Comparison of ENCODE assay signal across 26 cellular contexts in the genomic region with DNA sequence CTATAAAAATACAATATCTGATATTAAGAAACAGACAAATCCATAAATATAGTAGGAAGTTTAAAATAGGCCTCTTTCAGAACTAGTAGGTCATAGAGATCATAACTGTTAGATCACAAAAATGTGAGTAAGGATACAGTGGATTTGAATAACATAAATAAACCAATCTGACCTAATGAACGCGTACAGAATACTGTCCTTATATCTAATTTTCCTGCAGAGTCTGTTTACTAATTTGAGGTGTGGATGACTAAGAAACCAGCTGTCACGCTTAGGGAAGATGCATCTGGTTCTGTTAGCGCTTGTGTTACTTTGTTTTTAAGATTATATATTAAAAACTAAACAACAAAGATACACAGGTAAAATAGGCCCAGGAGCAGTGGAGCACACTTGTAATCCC. TPM values are rescaled to one million over a fixed set of nuclear protein-coding genes. Genes with fewer than 3 reads are reported as not detected.
A peak's percentile ranks its signal among the peaks of the same experiment; 100 is the strongest.
DNase-seq lines count a peak whose midpoint lies in the region; ATAC-seq, FAIRE-seq and TF ChIP-seq lines count a peak whose summit lies in the region.
"Had no signal": no experiment of that assay in that cellular context is flagged by ENCODE, and none has a peak within 500 bp of the region (broad histone marks: within the 10 kb centered on the region; RNA-seq: fewer than 3 reads in every experiment).

No MANE protein-coding gene starts in this region.

- POLR2A ChIA-PET in Panc1 (lab: Charles Lee): interaction anchor here (0.6 kb wide), 1 partner anchor 1329 kb away, joined by 8 read pairs; no protein-coding TSS in a partner anchor

- FAIRE-seq in D721Med (lab: Jason Lieb, UNC) (peak; percentile 83), islet of Langerhans (lab: Jason Lieb, UNC) (peak; percentile 41)
- FAIRE-seq: GM12892, H54 had no signal

- TSS peak; percentile 18 for BruUV-seq in Panc1 (replicated peaks; lab: Mats Ljungman, UMichigan)

- H3K4me1 ChIP-seq in Panc1 (ENCODE audit: control insufficient read depth, insufficient read depth, low read length): no peaks in the 10 kb centered on the region; the same call in 1 of the 2 replicates
- H3K4me1 ChIP-seq: BE2C, Peyer's patch had no signal

- no peaks in the 10 kb centered on the region for H3K27me3 ChIP-seq in Panc1 (ENCODE audit: control insufficient read depth, insufficient read depth, low read length)
- H3K27me3 ChIP-seq: BE2C, Peyer's patch had no signal

- no peak for ATAC-seq in Panc1
- ATAC-seq in GM21526 (IDR thresholded peaks at IDR 0.05; ENCODE audit: low FRiP score, unreplicated experiment): no peak

- DNase-seq in D721Med (ENCODE audit: insufficient read length, low spot score): no peak
- DNase-seq in DMS 273 treated with DMSO at 0.1 percent for 48 hours (lab: John Stamatoyannopoulos, UW): peak; percentile 20
- no peak for DNase-seq in Panc1 (ENCODE audit: low read depth, low spot score)
- no peak for DNase-seq in NOMO-1 treated with DMSO at 0.1 percent for 48 hours (lab: John Stamatoyannopoulos, UW; ENCODE audit: unreplicated experiment)
- DNase-seq in Ammon's horn (ENCODE audit: low spot score): no peak
- DNase-seq: BE2C, Calu3, DMS79, EL, GF-D8, NCI-H1048, NCI-H1417 treated with DMSO at 0.1 percent for 48 hours, NCI-H187 treated with DMSO at 0.1 percent for 48 hours, NCI-H446, NCI-H524 treated with DMSO at 0.1 percent for 48 hours, Peyer's patch, SIG-M5 had no signal

- H3K27ac ChIP-seq in Panc1 (ENCODE audit: low read length): no peak overlapping the region
- H3K27ac ChIP-seq: HL-60, Peyer's patch, SK-N-MC had no signal

- intact Hi-C loops in Panc1 (cut with micrococcal nuclease; ENCODE audit: unreplicated experiment): no loop called here

- in situ Hi-C loops in Panc1 (cut with HindIII; ENCODE audit: low pct_unique_long_range_greater_than_20kb, low sequenced_read_pairs): no loop called here

- CTCF ChIA-PET in Panc1 (lab: Charles Lee): interaction anchor here (0.6 kb wide), 1 partner anchor 279 kb away, joined by 5 read pairs; no protein-coding TSS in a partner anchor

- no peaks in the 10 kb centered on the region for H3K36me3 ChIP-seq in Panc1 (ENCODE audit: control insufficient read depth, insufficient read depth, low read length)
- H3K36me3 ChIP-seq: BE2C had no signal

- TF ChIP-seq CTCF in D721Med (IDR thresholded peaks at IDR 0.05; ENCODE audit: insufficient read depth, missing control alignments): no peak
- no peak for TF ChIP-seq CTCF in Panc1 (IDR thresholded peaks at IDR 0.05)

- H3K9me3 ChIP-seq in Panc1 (ENCODE audit: control insufficient read depth, insufficient read depth, low read depth, low read length): no peaks in the 10 kb centered on the region
- H3K9me3 ChIP-seq: BE2C, Peyer's patch had no signal

- H3K4me3 ChIP-seq in Panc1 (ENCODE audit: low read depth in 2 of 2, low read length in 2 of 2): no peak overlapping the region
- H3K4me3 ChIP-seq: Peyer's patch, SK-N-MC had no signal

RNA-seq across cellular contexts. Expression of a gene that starts 14.8 kb away (rescaled TPM):
- total RNA-seq in Panc1 (2021; ENCODE audit: unreplicated experiment): 93.0 TPM
- 48.3 TPM for polyA plus RNA-seq in Panc1 (2012; ENCODE audit: insufficient read length)

RNA-seq across cellular contexts. Expression of a gene that starts 59.6 kb away (rescaled TPM):
- not detected for total RNA-seq in Panc1 (2021; ENCODE audit: unreplicated experiment)
- not detected for polyA plus RNA-seq in Panc1 (2012; ENCODE audit: insufficient read length)
- total RNA-seq: Calu3; OCI-LY7; T-helper 1 cell treated with Interleukin-12 subunit alpha and Interleukin-12 subunit beta and Interleukin-4 antibody, amounts not matched to agents 30 ng/mL and 1 ng/mL, for 36 hours had no signal
- polyA plus RNA-seq: CD14-positive monocyte had no signal
